Comparison of ENCODE assay signal across 16 cellular contexts in genomic region chr19:32558607-32559228, GRCh38.
"Had no signal": no experiment of that assay in that cellular context is flagged by ENCODE, and none has a peak within 500 bp of the region (broad histone marks: within the 10 kb centered on the region; RNA-seq: fewer than 3 reads in every experiment).

No MANE protein-coding gene starts in this region.

- H3K4me3 Mint-ChIP-seq: activated naive CD8-positive, alpha-beta T cell; activated T-cell treated with anti-CD3 and anti-CD28 coated beads, Interleukin-2, amount 50 U/mL, for 4 hours; neural crest cell; stimulated activated naive CD8-positive, alpha-beta T cell treated with anti-CD3 and anti-CD28 coated beads, Interleukin-15, amount 100 ng/mL, for 72 hours; T-helper 2 cell treated with Interferon-gamma antibody and Interleukin-4, amounts not matched to agents 5 μg/mL and 100 μg/mL, for 36 hours had no signal

- H3K4me1 ChIP-seq: heart left ventricle, pancreas had no signal

- H3K9me3 ChIP-seq: heart left ventricle, pancreas, thoracic aorta had no signal

- H3K36me3 ChIP-seq: heart left ventricle, pancreas, thoracic aorta had no signal

- H3K36me3 Mint-ChIP-seq: activated naive CD8-positive, alpha-beta T cell had no signal

- DNase-seq: activated CD4-positive, alpha-beta T cell treated with anti-CD3 and anti-CD28 coated beads, Interleukin-2, amount 50 U/mL, for 48 hours; activated gamma-delta T cell; activated T-cell treated with anti-CD3 and anti-CD28 coated beads, Interleukin-2, amount 50 U/mL, for 4 hours; foreskin melanocyte; heart left ventricle; left ventricle myocardium superior; mesenchymal stem cell; pancreas; stimulated activated CD4-positive, alpha-beta T cell treated with anti-CD3 and anti-CD28 coated beads, Interleukin-15, amount 100 ng/mL, for 24 hours; stimulated activated CD4-positive, alpha-beta T cell treated with anti-CD3 and anti-CD28 coated beads, Interleukin-4, amount 100 ng/mL, for 4 hours; stimulated activated naive CD8-positive, alpha-beta T cell treated with anti-CD3 and anti-CD28 coated beads, Interleukin-15, amount 100 ng/mL, for 72 hours had no signal

- H3K27me3 ChIP-seq: heart left ventricle, pancreas had no signal

- ATAC-seq: activated CD4-positive, CD25-positive, alpha-beta regulatory T cell treated with anti-CD3 and anti-CD28 coated beads, Interleukin-2, amount 50 U/mL, for 24 hours; activated T-cell treated with anti-CD3 and anti-CD28 coated beads, Interleukin-2, amount 50 U/mL, for 4 hours; heart left ventricle; left ventricle myocardium superior; pancreas; stimulated activated naive CD8-positive, alpha-beta T cell treated with anti-CD3 and anti-CD28 coated beads, Interleukin-15, amount 100 ng/mL, for 72 hours had no signal

- H3K4me3 ChIP-seq: heart left ventricle, pancreas, thoracic aorta had no signal

- H3K27ac Mint-ChIP-seq: activated naive CD8-positive, alpha-beta T cell; T-helper 2 cell treated with Interferon-gamma antibody and Interleukin-4, amounts not matched to agents 5 μg/mL and 100 μg/mL, for 36 hours had no signal

- H3K4me1 Mint-ChIP-seq: stimulated activated naive CD8-positive, alpha-beta T cell treated with anti-CD3 and anti-CD28 coated beads, Interleukin-15, amount 100 ng/mL, for 72 hours had no signal

- H3K27ac ChIP-seq: heart left ventricle, pancreas, thoracic aorta had no signal

- H3K9me3 Mint-ChIP-seq: activated T-cell treated with anti-CD3 and anti-CD28 coated beads, Interleukin-2, amount 50 U/mL, for 4 hours; neural crest cell; stimulated activated naive CD8-positive, alpha-beta T cell treated with anti-CD3 and anti-CD28 coated beads, Interleukin-15, amount 100 ng/mL, for 72 hours; T-helper 2 cell treated with Interferon-gamma antibody and Interleukin-4, amounts not matched to agents 5 μg/mL and 100 μg/mL, for 36 hours had no signal
